Comparison of ENCODE assay signal across 20 cellular contexts in genomic region chr22:49324527-49325491, GRCh38.
DNase-seq lines count a peak whose midpoint lies in the region; ATAC-seq and TF ChIP-seq lines count a peak whose summit lies in the region.
"Had no signal": no experiment of that assay in that cellular context is flagged by ENCODE, and none has a peak within 500 bp of the region (broad histone marks: within the 10 kb centered on the region; RNA-seq: fewer than 3 reads in every experiment).

No MANE protein-coding gene starts in this region.

- no peak overlapping the region for H3K4me3 Mint-ChIP-seq in activated naive CD4-positive, alpha-beta T cell treated with anti-CD3 and anti-CD28 coated beads, Interleukin-2, amount 10 ng/mL, durations not matched to agents 7 days and 5 days
- H3K4me3 Mint-ChIP-seq in T-helper 17 cell (no peak overlapping the region), glutamatergic neuron (ENCODE audit: unreplicated experiment) (no peak overlapping the region)
- H3K4me3 Mint-ChIP-seq: activated T-helper 17 cell treated with anti-CD3 and anti-CD28 coated beads, Interleukin-2, amount 50 U/mL, for 72 hours; natural killer cell treated with Interleukin-12 subunit alpha and Interleukin-12 subunit beta and Interleukin-15 and Interleukin-18, amount 100 ng/mL, for 72 hours had no signal

- peaks cover 20% of the 10 kb centered on the region for H3K27me3 Mint-ChIP-seq in activated naive CD4-positive, alpha-beta T cell treated with anti-CD3 and anti-CD28 coated beads, Interleukin-2, amount 10 ng/mL, durations not matched to agents 7 days and 5 days
- H3K27me3 Mint-ChIP-seq in T-helper 17 cell (peaks cover 54% of the 10 kb centered on the region), glutamatergic neuron (ENCODE audit: unreplicated experiment) (peaks cover 9% of the 10 kb centered on the region)

- H3K27ac Mint-ChIP-seq in activated naive CD4-positive, alpha-beta T cell treated with anti-CD3 and anti-CD28 coated beads, Interleukin-2, amount 10 ng/mL, durations not matched to agents 7 days and 5 days = no peak overlapping the region
- H3K27ac Mint-ChIP-seq in T-helper 17 cell (no peak overlapping the region), glutamatergic neuron (ENCODE audit: unreplicated experiment) (no peak overlapping the region)
- H3K27ac Mint-ChIP-seq: activated T-helper 17 cell treated with anti-CD3 and anti-CD28 coated beads, Interleukin-2, amount 50 U/mL, for 72 hours; CD4-positive, alpha-beta memory T cell; natural killer cell treated with Interleukin-12 subunit alpha and Interleukin-12 subunit beta and Interleukin-15 and Interleukin-18, amount 100 ng/mL, for 72 hours had no signal

- peaks cover 7% of the 10 kb centered on the region for H3K4me1 Mint-ChIP-seq in activated naive CD4-positive, alpha-beta T cell treated with anti-CD3 and anti-CD28 coated beads, Interleukin-2, amount 10 ng/mL, durations not matched to agents 7 days and 5 days
- H3K4me1 Mint-ChIP-seq in T-helper 17 cell (peaks cover 2% of the 10 kb centered on the region), glutamatergic neuron (ENCODE audit: low read depth, unreplicated experiment) (no peaks in the 10 kb centered on the region)
- H3K4me1 Mint-ChIP-seq: activated T-helper 17 cell treated with anti-CD3 and anti-CD28 coated beads, Interleukin-2, amount 50 U/mL, for 72 hours had no signal

- H3K27ac ChIP-seq in lower lobe of right lung (no peak overlapping the region), upper lobe of right lung (no peak overlapping the region)
- H3K27ac ChIP-seq: psoas muscle, tibial artery had no signal

- peaks cover 3% of the 10 kb centered on the region for H3K9me3 Mint-ChIP-seq in activated naive CD4-positive, alpha-beta T cell treated with anti-CD3 and anti-CD28 coated beads, Interleukin-2, amount 10 ng/mL, durations not matched to agents 7 days and 5 days
- H3K9me3 Mint-ChIP-seq in glutamatergic neuron (ENCODE audit: unreplicated experiment) = peaks cover 26% of the 10 kb centered on the region
- H3K9me3 Mint-ChIP-seq: natural killer cell treated with Interleukin-12 subunit alpha and Interleukin-12 subunit beta and Interleukin-15 and Interleukin-18, amount 100 ng/mL, for 72 hours had no signal

- no peak for TF ChIP-seq CTCF in lower lobe of right lung (IDR thresholded peaks at IDR 0.05)
- TF ChIP-seq CTCF in upper lobe of right lung (IDR thresholded peaks at IDR 0.05) = no peak
- no peak for TF ChIP-seq CTCF in glutamatergic neuron (IDR thresholded peaks at IDR 0.05; ENCODE audit: partially characterized antibody, unreplicated experiment)

- intact Hi-C loops in lower lobe of right lung (cut with DNase I) = no loop called here
- intact Hi-C loops in upper lobe of right lung (cut with DNase I) = no loop called here

- H3K4me3 ChIP-seq in lower lobe of right lung (no peak overlapping the region), upper lobe of right lung (no peak overlapping the region)
- H3K4me3 ChIP-seq: psoas muscle, tibial artery had no signal

- H3K4me1 ChIP-seq in lower lobe of right lung (no peaks in the 10 kb centered on the region), upper lobe of right lung (no peaks in the 10 kb centered on the region)
- H3K4me1 ChIP-seq: psoas muscle, tibial artery had no signal

- H3K36me3 ChIP-seq in lower lobe of right lung (no peaks in the 10 kb centered on the region), upper lobe of right lung (no peaks in the 10 kb centered on the region)
- H3K36me3 ChIP-seq: tibial artery had no signal

- ATAC-seq in T-helper 17 cell = peak; percentile 51
- ATAC-seq in lower lobe of right lung = no peak
- no peak for ATAC-seq in upper lobe of right lung
- ATAC-seq in GM19395 (IDR thresholded peaks at IDR 0.05; ENCODE audit: unreplicated experiment) = no peak
- ATAC-seq: activated T-helper 17 cell treated with anti-CD3 and anti-CD28 coated beads, Interleukin-2, amount 50 U/mL, for 72 hours; psoas muscle had no signal

- CTCF ChIA-PET in activated naive CD4-positive, alpha-beta T cell treated with anti-CD3 and anti-CD28 coated beads, Interleukin-2, amount 10 ng/mL, durations not matched to agents 7 days and 5 days (lab: Charles Lee) = interaction anchor here (0.6 kb wide), 1 partner anchor 356 kb away, joined by 3 read pairs; no protein-coding TSS in a partner anchor

- no peaks in the 10 kb centered on the region for H3K36me3 Mint-ChIP-seq in activated naive CD4-positive, alpha-beta T cell treated with anti-CD3 and anti-CD28 coated beads, Interleukin-2, amount 10 ng/mL, durations not matched to agents 7 days and 5 days
- H3K36me3 Mint-ChIP-seq in T-helper 17 cell (ENCODE audit: low read depth) (peaks cover 5% of the 10 kb centered on the region), glutamatergic neuron (ENCODE audit: unreplicated experiment) (peaks cover 7% of the 10 kb centered on the region)
- H3K36me3 Mint-ChIP-seq: CD4-positive, alpha-beta memory T cell had no signal

- H3K9me3 ChIP-seq in T-helper 17 cell (ENCODE audit: control insufficient read depth, low read length, poor library complexity, severe bottlenecking) (no peaks in the 10 kb centered on the region), lower lobe of right lung (no peaks in the 10 kb centered on the region), upper lobe of right lung (no peaks in the 10 kb centered on the region)
- H3K9me3 ChIP-seq: psoas muscle had no signal

- DNase-seq in activated naive CD4-positive, alpha-beta T cell treated with anti-CD3 and anti-CD28 coated beads, Interleukin-2, amount 10 ng/mL, durations not matched to agents 7 days and 5 days = peak; percentile 50
- DNase-seq in activated naive CD4-positive, alpha-beta T cell treated with anti-CD3 and anti-CD28 coated beads, Interleukin-2, amount 50 U/mL, for 16 hours = no peak
- DNase-seq in T-helper 17 cell (no peak), lower lobe of right lung (peak; percentile 26), upper lobe of right lung (peak; percentile 51), Ammon's horn (ENCODE audit: low spot score) (no peak), glutamatergic neuron (no peak)
- DNase-seq: CD4-positive, alpha-beta memory T cell; DMS79; effector CD8-positive, alpha-beta T cell; GOT3; mesenchymal stem cell; NCI-H146; NCI-H774; stimulated activated CD4-positive, alpha-beta T cell treated with anti-CD3 and anti-CD28 coated beads, Interleukin-12 subunit alpha, Interleukin-12 subunit beta, amount 100 ng/mL, for 4 hours; tibial artery had no signal

- H3K27me3 ChIP-seq in lower lobe of right lung (ENCODE audit: low read depth) (peaks cover 34% of the 10 kb centered on the region), upper lobe of right lung (peaks cover 23% of the 10 kb centered on the region)

Comparison
In these comparisons a context has a peak if more than half of its experiments do, and no peak if none do; other contexts are left out.
1. DNase-seq: peak in activated naive CD4-positive, alpha-beta T cell treated with anti-CD3 and anti-CD28 coated beads, Interleukin-2, amount 10 ng/mL, durations not matched to agents 7 days and 5 days (single experiment), lower lobe of right lung (single experiment) and upper lobe of right lung (single experiment); none in activated naive CD4-positive, alpha-beta T cell treated with anti-CD3 and anti-CD28 coated beads, Interleukin-2, amount 50 U/mL, for 16 hours (single experiment), T-helper 17 cell (0 of 3), Ammon's horn (single experiment) and glutamatergic neuron (single experiment).